1 cellular context compared by ENCODE assay signal in the genomic region with DNA sequence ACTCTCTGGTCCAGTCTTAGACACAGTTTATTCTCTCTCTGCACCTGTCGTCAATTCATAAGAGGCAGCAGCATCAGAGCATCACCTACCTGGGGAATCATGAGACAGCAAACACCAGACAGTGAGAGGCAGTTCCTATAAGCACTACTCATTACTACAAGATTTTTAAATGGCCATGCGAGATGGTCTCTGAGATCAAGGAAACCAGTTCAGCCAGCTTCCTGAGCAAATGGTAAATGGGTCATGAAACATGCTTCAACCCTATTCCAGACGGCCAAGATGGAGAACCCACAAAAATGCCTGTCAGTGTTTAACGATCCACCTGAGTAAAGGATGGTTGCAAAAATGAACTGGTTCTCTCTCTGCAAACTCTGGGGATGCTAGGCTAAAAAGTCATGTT.
TF ChIP-seq lines count a peak whose summit lies in the region.

No MANE protein-coding gene starts in this region.

TF ChIP-seq in IMR-90, 13 proteins besides CTCF, POLR2A, EP300 and RAD21:
- TF ChIP-seq CEBPB (IDR thresholded peaks at IDR 0.05; ENCODE audit: low read depth, low read length) (no peak), BHLHE40 (IDR thresholded peaks at IDR 0.05; ENCODE audit: low read depth, low read length) (no peak)
- TF ChIP-seq, protein P1, sequence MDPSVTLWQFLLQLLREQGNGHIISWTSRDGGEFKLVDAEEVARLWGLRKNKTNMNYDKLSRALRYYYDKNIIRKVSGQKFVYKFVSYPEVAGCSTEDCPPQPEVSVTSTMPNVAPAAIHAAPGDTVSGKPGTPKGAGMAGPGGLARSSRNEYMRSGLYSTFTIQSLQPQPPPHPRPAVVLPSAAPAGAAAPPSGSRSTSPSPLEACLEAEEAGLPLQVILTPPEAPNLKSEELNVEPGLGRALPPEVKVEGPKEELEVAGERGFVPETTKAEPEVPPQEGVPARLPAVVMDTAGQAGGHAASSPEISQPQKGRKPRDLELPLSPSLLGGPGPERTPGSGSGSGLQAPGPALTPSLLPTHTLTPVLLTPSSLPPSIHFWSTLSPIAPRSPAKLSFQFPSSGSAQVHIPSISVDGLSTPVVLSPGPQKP (IDR thresholded peaks at IDR 0.05; ENCODE audit: borderline replicate concordance, low read depth, low read length): no peak
